In the genomic region with DNA sequence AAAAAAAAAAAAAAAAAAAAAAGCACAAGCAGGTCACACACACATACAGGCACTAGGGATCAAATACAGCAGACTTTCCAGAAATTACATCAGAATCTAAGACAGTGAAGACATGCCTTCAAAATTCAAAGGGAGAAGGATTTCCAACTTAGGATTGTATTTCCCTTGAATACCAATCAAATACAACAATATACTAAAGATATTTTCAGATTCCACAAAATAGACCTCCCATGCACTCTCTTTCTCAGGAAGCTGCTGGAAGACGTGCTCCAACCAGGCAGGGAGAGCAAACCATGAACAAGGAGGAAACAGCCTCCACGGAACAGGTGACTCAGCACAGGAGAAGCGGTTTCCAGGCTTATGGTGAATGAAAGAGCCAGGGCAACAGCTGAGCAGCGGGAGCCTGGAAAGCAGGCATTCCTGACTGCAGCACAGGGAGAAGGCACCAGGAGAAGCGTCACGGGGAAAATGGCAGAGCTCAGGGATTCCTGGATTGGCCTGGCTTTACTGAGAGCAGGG, we compare ENCODE assay signal across 10 cellular contexts. TPM values are rescaled to one million over a fixed set of nuclear protein-coding genes. Genes with fewer than 3 reads are reported as not detected.
DNase-seq lines count a peak whose midpoint lies in the region; ATAC-seq and TF ChIP-seq lines count a peak whose summit lies in the region.
"Had no signal": no experiment of that assay in that cellular context is flagged by ENCODE, and none has a peak within 500 bp of the region (broad histone marks: within the 10 kb centered on the region; RNA-seq: fewer than 3 reads in every experiment).

No MANE protein-coding gene starts in this region.

- H3K36me3 Mint-ChIP-seq in activated CD8-positive, alpha-beta memory T cell treated with anti-CD3 and anti-CD28 coated beads, Interleukin-2, amount 10 ng/mL, durations not matched to agents 7 days and 5 days = peaks cover 2% of the 10 kb centered on the region

- H3K4me3 Mint-ChIP-seq in activated CD8-positive, alpha-beta memory T cell treated with anti-CD3 and anti-CD28 coated beads, Interleukin-2, amount 10 ng/mL, durations not matched to agents 7 days and 5 days = no peak overlapping the region
- H3K4me3 Mint-ChIP-seq: activated B cell treated with CpG ODN at 0.5 μM for 24 hours had no signal

- H3K4me1 Mint-ChIP-seq in activated CD8-positive, alpha-beta memory T cell treated with anti-CD3 and anti-CD28 coated beads, Interleukin-2, amount 10 ng/mL, durations not matched to agents 7 days and 5 days = no peaks in the 10 kb centered on the region
- H3K4me1 Mint-ChIP-seq: activated B cell treated with CpG ODN at 0.5 μM for 24 hours had no signal

- no peak overlapping the region for H3K27ac Mint-ChIP-seq in activated CD8-positive, alpha-beta memory T cell treated with anti-CD3 and anti-CD28 coated beads, Interleukin-2, amount 10 ng/mL, durations not matched to agents 7 days and 5 days
- H3K27ac Mint-ChIP-seq: activated B cell treated with CpG ODN at 0.5 μM for 24 hours had no signal

- H3K36me3 ChIP-seq in HUES48 (ENCODE audit: control insufficient read depth, insufficient read depth, low read length) = peaks cover 42% of the 10 kb centered on the region

- no peaks in the 10 kb centered on the region for H3K9me3 ChIP-seq in HUES48 (ENCODE audit: control insufficient read depth, insufficient read depth, low read length)
- H3K9me3 ChIP-seq: right lobe of liver had no signal

- H3K4me3 ChIP-seq in AG04449 (ENCODE audit: low read depth, low read length) = no peak overlapping the region
- H3K4me3 ChIP-seq in HUES48 (ENCODE audit: low read depth, low read length) = no peak overlapping the region
- H3K4me3 ChIP-seq: right lobe of liver had no signal

- H3K27ac ChIP-seq in HUES48 (ENCODE audit: low read depth, low read length) (peak overlapping the region; percentile 93), caudate nucleus (ENCODE audit: low read depth, low read length) (peak overlapping the region; percentile 93)
- H3K27ac ChIP-seq: right lobe of liver had no signal

- CTCF ChIA-PET in AG04449 (lab: Yijun Ruan, JAX) = interaction anchor here (1.6 to 1.8 kb wide), 3 partner anchors 10 to 332 kb away, joined by 3 to 6 read pairs (median 4); no protein-coding TSS in a partner anchor
- CTCF ChIA-PET in activated CD8-positive, alpha-beta memory T cell treated with anti-CD3 and anti-CD28 coated beads, Interleukin-2, amount 10 ng/mL, durations not matched to agents 7 days and 5 days (lab: Charles Lee) = interaction anchor here (0.8 kb wide), 1 partner anchor 29 kb away, joined by 3 read pairs; no protein-coding TSS in a partner anchor

- DNase-seq in AG04449 (ENCODE audit: low read depth, low spot score) = peak; percentile 65
- peak in 45 of 61 donors; percentile 9 to 87 (median 54) for DNase-seq in caudate nucleus (lab: John Stamatoyannopoulos, UW)
- DNase-seq in lung microvascular endothelial cell (ENCODE audit: low read depth in 2 of 2) = peak; percentile 80 to 93
- DNase-seq in activated CD8-positive, alpha-beta memory T cell treated with anti-CD3 and anti-CD28 coated beads, Interleukin-2, amount 10 ng/mL, durations not matched to agents 7 days and 5 days = no peak
- DNase-seq: activated B cell treated with CpG ODN at 0.5 μM for 24 hours, right lobe of liver had no signal

- no peaks in the 10 kb centered on the region for H3K9me3 Mint-ChIP-seq in activated CD8-positive, alpha-beta memory T cell treated with anti-CD3 and anti-CD28 coated beads, Interleukin-2, amount 10 ng/mL, durations not matched to agents 7 days and 5 days (ENCODE audit: low read depth)
- H3K9me3 Mint-ChIP-seq: activated B cell treated with CpG ODN at 0.5 μM for 24 hours had no signal

- no peaks in the 10 kb centered on the region for H3K27me3 ChIP-seq in HUES48 (ENCODE audit: control insufficient read depth, insufficient read depth, low read length)
- H3K27me3 ChIP-seq: right lobe of liver had no signal

- H3K4me1 ChIP-seq in HUES48 (ENCODE audit: control insufficient read depth, insufficient read depth, low read length) = peaks cover 13% of the 10 kb centered on the region
- H3K4me1 ChIP-seq: right lobe of liver had no signal

- H3K9ac ChIP-seq in HUES48 (ENCODE audit: low read depth, low read length) = 0 out of 2 replicates have a peak overlapping the region, but pooled peaks have one; percentile 8

- no peaks in the 10 kb centered on the region for H3K27me3 Mint-ChIP-seq in activated CD8-positive, alpha-beta memory T cell treated with anti-CD3 and anti-CD28 coated beads, Interleukin-2, amount 10 ng/mL, durations not matched to agents 7 days and 5 days
- H3K27me3 Mint-ChIP-seq: activated B cell treated with CpG ODN at 0.5 μM for 24 hours had no signal

- TF ChIP-seq CTCF in AG04449 (IDR thresholded peaks at IDR 0.05; ENCODE audit: insufficient read depth, low read length, missing control alignments) = no peak

- no peak for ATAC-seq in activated CD4-positive, CD25-positive, alpha-beta regulatory T cell treated with anti-CD3 and anti-CD28 coated beads, Interleukin-2, amount 50 U/mL, for 24 hours
- ATAC-seq in GM21447 (IDR thresholded peaks at IDR 0.05; ENCODE audit: unreplicated experiment) = no peak
- no peak for ATAC-seq in activated CD8-positive, alpha-beta memory T cell treated with anti-CD3 and anti-CD28 coated beads, Interleukin-2, amount 10 ng/mL, durations not matched to agents 7 days and 5 days
- no peak for ATAC-seq in HG03045 (IDR thresholded peaks at IDR 0.05; ENCODE audit: unreplicated experiment)

- POLR2A ChIA-PET in AG04449 (lab: Yijun Ruan, JAX) = interaction anchor here (1.3 kb wide), 1 partner anchor 39 kb away, joined by 5 read pairs; the partner anchor contains the start of gene MAFF

RNA-seq across cellular contexts. Expression of gene TMEM184B, which starts 32.0 kb away (rescaled TPM):
- 26.0 and 26.2 TPM in 2 replicates for total RNA-seq in lung microvascular endothelial cell
- 10 to 100 TPM; 29.8 to 35.5 TPM for total RNA-seq in activated CD8-positive, alpha-beta memory T cell treated with anti-CD3 and anti-CD28 coated beads, Interleukin-2, amount 10 ng/mL, durations not matched to agents 7 days and 5 days

RNA-seq across cellular contexts. Expression of gene MAFF, which starts 39.0 kb away (rescaled TPM):
- total RNA-seq in lung microvascular endothelial cell = 41.0 and 262 TPM in 2 replicates
- total RNA-seq in activated CD8-positive, alpha-beta memory T cell treated with anti-CD3 and anti-CD28 coated beads, Interleukin-2, amount 10 ng/mL, durations not matched to agents 7 days and 5 days = 1 to 10 TPM; 6.6 to 7.8 TPM

RNA-seq across cellular contexts. Expression of gene PLA2G6, which starts 59.2 kb away (rescaled TPM):
- total RNA-seq in lung microvascular endothelial cell = 1.3 and 4.8 TPM in 2 replicates
- total RNA-seq in activated CD8-positive, alpha-beta memory T cell treated with anti-CD3 and anti-CD28 coated beads, Interleukin-2, amount 10 ng/mL, durations not matched to agents 7 days and 5 days = 10 to 100 TPM; 41.1 to 71.4 TPM
